Comparison of ENCODE assay signal across 15 cellular contexts in the genomic region with DNA sequence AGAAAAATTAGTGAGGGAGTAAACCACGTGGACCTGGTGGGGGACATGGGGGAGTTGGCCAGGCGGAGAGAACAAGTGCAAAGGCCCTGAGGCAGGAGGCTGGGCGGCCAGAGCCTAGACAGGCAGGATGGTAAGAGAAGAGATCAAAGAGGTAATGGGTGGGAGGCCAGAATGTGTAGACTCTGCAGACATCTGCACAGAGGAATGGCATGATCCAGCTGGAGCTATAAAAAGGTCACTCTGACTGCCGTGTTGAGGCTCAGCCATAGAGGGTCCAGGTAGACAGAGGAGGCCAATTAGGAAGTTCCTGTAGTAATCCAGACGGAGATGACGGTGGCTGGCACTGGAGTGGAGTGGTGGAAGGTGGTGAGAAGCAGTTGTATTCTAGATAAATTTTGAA. TPM values are rescaled to one million over a fixed set of nuclear protein-coding genes. Genes with fewer than 3 reads are reported as not detected.
DNase-seq lines count a peak whose midpoint lies in the region; ATAC-seq and TF ChIP-seq lines count a peak whose summit lies in the region.
"Had no signal": no experiment of that assay in that cellular context is flagged by ENCODE, and none has a peak within 500 bp of the region (broad histone marks: within the 10 kb centered on the region; RNA-seq: fewer than 3 reads in every experiment).

No MANE protein-coding gene starts in this region.

- no peak overlapping the region for H3K4ac ChIP-seq in neuronal stem cell (ENCODE audit: low read length)

- H3K4me3 ChIP-seq in heart right ventricle (no peak overlapping the region), esophagus (ENCODE audit: low read depth in 1 of 2, low read length in 2 of 2) (no peak overlapping the region), neuronal stem cell (ENCODE audit: low read length in 2 of 2) (no peak overlapping the region), uterus (no peak overlapping the region), Karpas-422 (ENCODE audit: low read length) (no peak overlapping the region)
- H3K4me3 ChIP-seq: GM23248 had no signal

- H3K27me3 ChIP-seq in heart right ventricle (no peaks in the 10 kb centered on the region), esophagus (ENCODE audit: control insufficient read depth in 1 of 2, insufficient read depth in 2 of 2, low read length in 2 of 2) (no peaks in the 10 kb centered on the region), neuronal stem cell (ENCODE audit: control insufficient read depth in 3 of 3, insufficient read depth in 3 of 3, low read depth in 1 of 3, low read length in 3 of 3) (peaks cover 0 to 2% (median 0%) of the 10 kb centered on the region in 3 experiments), uterus (no peaks in the 10 kb centered on the region), Karpas-422 (ENCODE audit: low read length) (no peaks in the 10 kb centered on the region)

- peak in 2 of 8 donors; percentile 4 to 14 for ATAC-seq in heart right ventricle
- ATAC-seq in Right ventricle myocardium superior (ENCODE audit: poor library complexity) = no peak

- H3K4me1 ChIP-seq in heart right ventricle = peaks cover 5 to 93% (median 88%) of the 10 kb centered on the region in 9 donors
- peaks cover 6 to 24% of the 10 kb centered on the region in 2 donors for H3K4me1 ChIP-seq in esophagus (ENCODE audit: control insufficient read depth in 2 of 2, insufficient read depth in 2 of 2, low read length in 1 of 2)
- H3K4me1 ChIP-seq in neuronal stem cell (ENCODE audit: control insufficient read depth in 2 of 2, insufficient read depth in 1 of 2, low read depth in 1 of 2, low read length in 2 of 2) = peaks cover 0 to 10% of the 10 kb centered on the region in 2 donors
- H3K4me1 ChIP-seq in uterus = peaks cover 10 to 17% of the 10 kb centered on the region in 2 donors
- peaks cover 17% of the 10 kb centered on the region for H3K4me1 ChIP-seq in Karpas-422 (ENCODE audit: low read length)

- no peak overlapping the region for H3K18ac ChIP-seq in neuronal stem cell (ENCODE audit: low read length)

- H2BK15ac ChIP-seq in neuronal stem cell (ENCODE audit: low read length) = no peak overlapping the region

- no peak for TF ChIP-seq POLR2A in uterus (IDR thresholded peaks at IDR 0.05)

- H4K8ac ChIP-seq in neuronal stem cell (ENCODE audit: low read depth, low read length) = no peak overlapping the region

- DNase-seq in heart right ventricle (no peak), Right ventricle myocardium superior (no peak), neuronal stem cell (ENCODE audit: low spot score) (no peak), uterus (no peak), D341Med (ENCODE audit: low spot score) (no peak), Karpas-422 (no peak), HuH-7.5 (ENCODE audit: low spot score) (no peak)
- DNase-seq: activated CD4-positive, alpha-beta T cell treated with anti-CD3 and anti-CD28 coated beads, Interleukin-2, amount 10 ng/mL, durations not matched to agents 7 days and 5 days; activated effector memory CD4-positive, alpha-beta T cell treated with Interleukin-2 at 50 U/mL for 16 hours; GM23248; MM.1S; NCI-H2171 treated with DMSO at 0.1 percent for 48 hours; nephron progenitor cell had no signal

- H4K20me1 ChIP-seq in Karpas-422 (ENCODE audit: insufficient read depth, low read depth, low read length) = no peaks in the 10 kb centered on the region

- no peak overlapping the region for H3K23ac ChIP-seq in neuronal stem cell (ENCODE audit: low read depth, low read length, poor library complexity)

- 61 to 62% methylated on average over 6 of the region's 6 CpGs for whole genome bisulfite sequencing in heart right ventricle, 2 donors
- WGBS in esophagus, 2 donors = 70 to 80% methylated on average over 6 of the region's 6 CpGs
- no CpG with 5 or more reads among the region's 6 CpGs for WGBS in neuronal stem cell (ENCODE audit: extremely low coverage in 2 of 2, insufficient read length in 2 of 2, insufficient replicate concordance in 1 of 2), 2 donors

- H3K79me1 ChIP-seq in neuronal stem cell (ENCODE audit: low read depth, low read length) = no peaks in the 10 kb centered on the region

- H3K9ac ChIP-seq in neuronal stem cell (ENCODE audit: low read depth, low read length, poor library complexity) = peak overlapping the region; percentile 51
- H3K9ac ChIP-seq in Karpas-422 (ENCODE audit: low read length) = no peak overlapping the region
- H3K9ac ChIP-seq: GM23248 had no signal

- H3K36me3 ChIP-seq in heart right ventricle (peaks cover 0 to 9% (median 0%) of the 10 kb centered on the region in 9 donors), esophagus (ENCODE audit: control insufficient read depth in 2 of 2, insufficient read depth in 2 of 2, low read length in 1 of 2) (no peaks in the 10 kb centered on the region), neuronal stem cell (replicated peaks in 1 of 2; ENCODE audit: control insufficient read depth in 2 of 2, insufficient read depth in 2 of 2, low read length in 2 of 2) (peaks cover 0 to 14% of the 10 kb centered on the region in 2 donors), uterus (no peaks in the 10 kb centered on the region), Karpas-422 (ENCODE audit: insufficient read depth, low read length) (no peaks in the 10 kb centered on the region)

- intact Hi-C loops in heart right ventricle (cut with DNase I) (no loop called here), Right ventricle myocardium superior (cut with DNase I) (no loop called here), uterus (cut with DNase I; ENCODE audit: low total_unique reads) (no loop called here)

- no peaks in the 10 kb centered on the region for H3K9me3 ChIP-seq in heart right ventricle
- H3K9me3 ChIP-seq in esophagus (ENCODE audit: control insufficient read depth in 2 of 2, insufficient read depth in 1 of 2, low read depth in 1 of 2, low read length in 1 of 2) = no peaks in the 10 kb centered on the region
- H3K9me3 ChIP-seq in neuronal stem cell (replicated peaks in 1 of 2; ENCODE audit: control insufficient read depth in 2 of 2, insufficient read depth in 1 of 2, low read depth in 1 of 2, low read length in 2 of 2) = peaks cover 0 to 2% of the 10 kb centered on the region in 2 donors
- no peaks in the 10 kb centered on the region for H3K9me3 ChIP-seq in uterus
- no peaks in the 10 kb centered on the region for H3K9me3 ChIP-seq in Karpas-422 (ENCODE audit: low read length)

- H2AFZ ChIP-seq in neuronal stem cell (ENCODE audit: low read length) (no peak overlapping the region), Karpas-422 (ENCODE audit: low read length) (no peak overlapping the region)
- H2AFZ ChIP-seq: GM23248 had no signal

- H3K4me2 ChIP-seq in neuronal stem cell (ENCODE audit: insufficient read depth, low read length, poor library complexity, severe bottlenecking) (no peak overlapping the region), Karpas-422 (ENCODE audit: low read depth, low read length, poor library complexity, severe bottlenecking) (no peak overlapping the region)

- no peak overlapping the region for H2AK5ac ChIP-seq in neuronal stem cell (ENCODE audit: low read depth, low read length)

- TF ChIP-seq CTCF in heart right ventricle (IDR thresholded peaks at IDR 0.05) = no peak
- TF ChIP-seq CTCF in uterus (IDR thresholded peaks at IDR 0.05) = no peak

- H3K27ac ChIP-seq in heart right ventricle = peak overlapping the region; percentile 65 to 99 (median 95)
- peak overlapping the region; percentile 35 to 47 for H3K27ac ChIP-seq in esophagus (ENCODE audit: low read depth in 2 of 2, low read length in 1 of 2)
- no peak overlapping the region for H3K27ac ChIP-seq in neuronal stem cell (replicated peaks; ENCODE audit: low read length)
- peak overlapping the region; percentile 83 to 90 for H3K27ac ChIP-seq in uterus
- H3K27ac ChIP-seq in Karpas-422 (ENCODE audit: low read length) = no peak overlapping the region
- H3K27ac ChIP-seq: GM23248, HL-60 had no signal

- H4K91ac ChIP-seq in neuronal stem cell (ENCODE audit: low read depth, low read length, poor library complexity) = no peak overlapping the region

- no peaks in the 10 kb centered on the region for H3K9me2 ChIP-seq in Karpas-422 (replicated peaks; ENCODE audit: insufficient read depth, low read length)

- no peak overlapping the region for H2BK120ac ChIP-seq in neuronal stem cell (ENCODE audit: low read depth, low read length)

- no peak overlapping the region for H3K14ac ChIP-seq in neuronal stem cell (ENCODE audit: low read length)

- H2BK5ac ChIP-seq in neuronal stem cell (ENCODE audit: low read length) = no peak overlapping the region

- no peak overlapping the region for H2BK12ac ChIP-seq in neuronal stem cell (ENCODE audit: low read length)

- peaks cover 31% of the 10 kb centered on the region for H3K79me2 ChIP-seq in Karpas-422 (ENCODE audit: low read length)

RNA-seq across cellular contexts. Expression of a gene that starts 3.6 kb away (rescaled TPM):
- 10 to 100 TPM; 22.3 to 45.0 (median 29.3) TPM for total RNA-seq in heart right ventricle
- polyA plus RNA-seq in heart right ventricle = 10 to 100 TPM in 1 of 2 donors, 1 to 10 TPM in 1; 5.7 to 17.1 TPM
- 20.9 TPM for total RNA-seq in Right ventricle myocardium superior
- polyA plus RNA-seq in esophagus = 1 to 10 TPM; 7.1 to 8.9 TPM
- 14.1 TPM for polyA plus RNA-seq in neuronal stem cell (2013, experiment 1 of 2)
- polyA plus RNA-seq in neuronal stem cell (2013, experiment 2 of 2) = 15.0 TPM
- total RNA-seq in uterus = 100 to 1,000 TPM in 1 of 4 donors, 10 to 100 TPM in 3; 28.4 to 107 (median 49.7) TPM
- 21.3 and 21.6 TPM in 2 replicates for total RNA-seq in Karpas-422 (2014; rRNA removed; shearing (Covaris generic); ENCODE audit: low replicate concordance)

RNA-seq across cellular contexts. Expression of a gene that starts 54.6 kb away (rescaled TPM):
- 10 to 100 TPM in 3 of 10 donors, 1 to 10 TPM in 7; 5.5 to 16.5 (median 9.4) TPM for total RNA-seq in heart right ventricle
- 1 to 10 TPM; 6.7 to 7.5 TPM for polyA plus RNA-seq in heart right ventricle
- 13.0 TPM for total RNA-seq in Right ventricle myocardium superior
- polyA plus RNA-seq in esophagus = 10 to 100 TPM; 14.4 to 20.9 TPM
- 5.2 TPM for polyA plus RNA-seq in neuronal stem cell (2013, experiment 1 of 2)
- polyA plus RNA-seq in neuronal stem cell (2013, experiment 2 of 2) = 5.1 TPM
- 10 to 100 TPM; 12.3 to 29.6 (median 20.7) TPM for total RNA-seq in uterus
- not detected in 2 replicates for total RNA-seq in Karpas-422 (2014; rRNA removed; shearing (Covaris generic); ENCODE audit: low replicate concordance)

Comparison
In these comparisons a context has a peak if more than half of its experiments do, and no peak if none do; other contexts are left out.
1. H3K27ac ChIP-seq: peak in heart right ventricle (10 of 10), esophagus (2 of 2) and uterus (2 of 2); none in neuronal stem cell (single experiment) and Karpas-422 (single experiment).